Comparison of ENCODE assay signal across 8 cellular contexts in genomic region chr12:70241845-70242244, GRCh38. TPM values are rescaled to one million over a fixed set of nuclear protein-coding genes. Genes with fewer than 3 reads are reported as not detected.
DNase-seq lines count a peak whose midpoint lies in the region; ATAC-seq and TF ChIP-seq lines count a peak whose summit lies in the region.

No MANE protein-coding gene starts in this region.

- no peak for ATAC-seq in GM23338
- no peak for ATAC-seq in RWPE2 (ENCODE audit: low read depth)
- no peak for ATAC-seq in HG02970 (IDR thresholded peaks at IDR 0.05; ENCODE audit: low FRiP score, unreplicated experiment)
- no peak for ATAC-seq in GM21367 (IDR thresholded peaks at IDR 0.05; ENCODE audit: unreplicated experiment)

- peaks cover 8% of the 10 kb centered on the region for H3K27me3 Mint-ChIP-seq in GM23338 (ENCODE audit: insufficient read depth, low read depth, poor library complexity)
- H3K27me3 Mint-ChIP-seq in progenitor cell of endocrine pancreas: no peaks in the 10 kb centered on the region

- peak overlapping the region; percentile 68 for H3K27ac Mint-ChIP-seq in GM23338
- peak overlapping the region; percentile 99 for H3K27ac Mint-ChIP-seq in progenitor cell of endocrine pancreas

- H3K9me2 ChIP-seq in GM23338 (ENCODE audit: insufficient read depth): no peaks in the 10 kb centered on the region

- H3K4me2 ChIP-seq in GM23338: peak overlapping the region; percentile 88

- H3K4me3 ChIP-seq in GM23338: peak overlapping the region; percentile 71
- peak overlapping the region; percentile 57 for H3K4me3 ChIP-seq in RWPE2 (ENCODE audit: severe bottlenecking)

- H3K79me2 ChIP-seq in GM23338 (replicated peaks; ENCODE audit: insufficient read depth): peaks cover 58% of the 10 kb centered on the region

- 0 out of 2 replicates have a peak, but pooled peaks cover 4% of the 10 kb centered on the region for H4K20me1 ChIP-seq in GM23338 (replicated peaks; ENCODE audit: insufficient read depth)

- H3K36me3 ChIP-seq in GM23338 (ENCODE audit: insufficient read depth) (no peaks in the 10 kb centered on the region), RWPE2 (ENCODE audit: low read depth) (peaks cover 51% of the 10 kb centered on the region)

- H3K9me3 Mint-ChIP-seq in GM23338: no peaks in the 10 kb centered on the region; the same call in 2 of the 3 replicates
- H3K9me3 Mint-ChIP-seq in progenitor cell of endocrine pancreas (ENCODE audit: low read depth): no peaks in the 10 kb centered on the region

- H3K9me3 ChIP-seq in RWPE2 (ENCODE audit: severe bottlenecking): no peaks in the 10 kb centered on the region

- H3K4me1 ChIP-seq in GM23338 (ENCODE audit: insufficient read depth): peaks cover 32% of the 10 kb centered on the region
- peaks cover 29% of the 10 kb centered on the region for H3K4me1 ChIP-seq in RWPE2 (ENCODE audit: insufficient read depth, poor library complexity, severe bottlenecking)

- H3K36me3 Mint-ChIP-seq in GM23338 (ENCODE audit: low read depth) (peaks cover 51% of the 10 kb centered on the region), progenitor cell of endocrine pancreas (ENCODE audit: insufficient read depth) (peaks cover 11% of the 10 kb centered on the region)

- H3K4me1 Mint-ChIP-seq in GM23338: peaks cover 34% of the 10 kb centered on the region
- H3K4me1 Mint-ChIP-seq in progenitor cell of endocrine pancreas (ENCODE audit: low read depth): peaks cover 40% of the 10 kb centered on the region

- no peak overlapping the region for H2AFZ ChIP-seq in GM23338

- DNase-seq in GM23338 (ENCODE audit: low spot score) (no peak), RWPE2 (ENCODE audit: low spot score) (no peak), epithelial cell of prostate (ENCODE audit: low read depth, low spot score) (no peak), progenitor cell of endocrine pancreas (ENCODE audit: low spot score, unreplicated experiment) (no peak), AG08396 (ENCODE audit: low spot score) (no peak), T1000 (lab: John Stamatoyannopoulos, UW) (no peak)

- no peaks in the 10 kb centered on the region for H3K27me3 ChIP-seq in GM23338 (ENCODE audit: insufficient read depth)
- H3K27me3 ChIP-seq in RWPE2 (ENCODE audit: insufficient read depth, poor library complexity, severe bottlenecking): no peaks in the 10 kb centered on the region

- TF ChIP-seq CTCF in GM23338 (conservative IDR thresholded peaks at IDR 0.05; ENCODE audit: low read depth in 2 of 2): no peak
- TF ChIP-seq CTCF in RWPE2 (IDR thresholded peaks at IDR 0.05; ENCODE audit: poor library complexity, severe bottlenecking): no peak
- TF ChIP-seq CTCF in progenitor cell of endocrine pancreas (IDR thresholded peaks at IDR 0.05; ENCODE audit: unreplicated experiment): no peak

- H3F3A ChIP-seq in GM23338 (replicated peaks; ENCODE audit: low read depth): 0 out of 2 replicates have a peak, but pooled peaks cover 3% of the 10 kb centered on the region

- H3K27ac ChIP-seq in GM23338 (ENCODE audit: low read depth) (peak overlapping the region; percentile 100), RWPE2 (ENCODE audit: poor library complexity, severe bottlenecking) (peak overlapping the region; percentile 94), epithelial cell of prostate (peak overlapping the region; percentile 97)

- H3K4me3 Mint-ChIP-seq in GM23338 (peak overlapping the region; percentile 95), progenitor cell of endocrine pancreas (ENCODE audit: low read depth) (peak overlapping the region; percentile 100)

TF ChIP-seq in GM23338, 12 proteins besides CTCF, POLR2A, EP300 and RAD21:
- no peak for TF ChIP-seq JUNB (IDR thresholded peaks at IDR 0.05; ENCODE audit: unreplicated experiment)
- no peak for TF ChIP-seq CREB1 (CRISPR knock-in tag; IDR thresholded peaks at IDR 0.05; ENCODE audit: low read depth)

RNA-seq across cellular contexts. Expression of gene CNOT2, which starts 1.4 kb away (rescaled TPM):
- 124 and 152 TPM in 2 replicates for total RNA-seq in GM23338 (2014; rRNA removed; shearing (Covaris generic))
- 80.2 and 110 TPM in 2 replicates for polyA plus RNA-seq in GM23338 (2016; fragmentation: Nextera tagmentation; extraction: Ambion mirVana)
- total RNA-seq in progenitor cell of endocrine pancreas: 127 and 128 TPM in 2 replicates
